1 cellular context compared by ENCODE assay signal in genomic region chr10:90822508-90822907, GRCh38.
A peak's percentile ranks its signal among the peaks of the same experiment; 100 is the strongest.
TF ChIP-seq lines count a peak whose summit lies in the region.

No MANE protein-coding gene starts in this region.

TF ChIP-seq in H1, 55 proteins besides CTCF, POLR2A, EP300 and RAD21:
- TF ChIP-seq, protein P1, sequence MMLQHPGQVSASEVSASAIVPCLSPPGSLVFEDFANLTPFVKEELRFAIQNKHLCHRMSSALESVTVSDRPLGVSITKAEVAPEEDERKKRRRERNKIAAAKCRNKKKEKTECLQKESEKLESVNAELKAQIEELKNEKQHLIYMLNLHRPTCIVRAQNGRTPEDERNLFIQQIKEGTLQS (IDR thresholded peaks at IDR 0.05; ENCODE audit: insufficient read depth, low read depth, low read length) = no peak
- TF ChIP-seq ASH2L (IDR thresholded peaks at IDR 0.05; ENCODE audit: low read length) (no peak), CEBPB (IDR thresholded peaks at IDR 0.05; ENCODE audit: low read depth, low read length) (no peak), POU5F1 (IDR thresholded peaks at IDR 0.05; ENCODE audit: low read depth, low read length) (0 out of 2 replicates have a peak, but pooled peaks have one; percentile 4)
